Comparison of ENCODE assay signal across 1 cellular context in genomic region chr6:14372738-14373484, GRCh38.
TF ChIP-seq lines count a peak whose summit lies in the region.

No MANE protein-coding gene starts in this region.

TF ChIP-seq in K562, 482 proteins besides CTCF, POLR2A, EP300 and RAD21 (continued from another document and continues in another):
- TF ChIP-seq, protein P1, sequence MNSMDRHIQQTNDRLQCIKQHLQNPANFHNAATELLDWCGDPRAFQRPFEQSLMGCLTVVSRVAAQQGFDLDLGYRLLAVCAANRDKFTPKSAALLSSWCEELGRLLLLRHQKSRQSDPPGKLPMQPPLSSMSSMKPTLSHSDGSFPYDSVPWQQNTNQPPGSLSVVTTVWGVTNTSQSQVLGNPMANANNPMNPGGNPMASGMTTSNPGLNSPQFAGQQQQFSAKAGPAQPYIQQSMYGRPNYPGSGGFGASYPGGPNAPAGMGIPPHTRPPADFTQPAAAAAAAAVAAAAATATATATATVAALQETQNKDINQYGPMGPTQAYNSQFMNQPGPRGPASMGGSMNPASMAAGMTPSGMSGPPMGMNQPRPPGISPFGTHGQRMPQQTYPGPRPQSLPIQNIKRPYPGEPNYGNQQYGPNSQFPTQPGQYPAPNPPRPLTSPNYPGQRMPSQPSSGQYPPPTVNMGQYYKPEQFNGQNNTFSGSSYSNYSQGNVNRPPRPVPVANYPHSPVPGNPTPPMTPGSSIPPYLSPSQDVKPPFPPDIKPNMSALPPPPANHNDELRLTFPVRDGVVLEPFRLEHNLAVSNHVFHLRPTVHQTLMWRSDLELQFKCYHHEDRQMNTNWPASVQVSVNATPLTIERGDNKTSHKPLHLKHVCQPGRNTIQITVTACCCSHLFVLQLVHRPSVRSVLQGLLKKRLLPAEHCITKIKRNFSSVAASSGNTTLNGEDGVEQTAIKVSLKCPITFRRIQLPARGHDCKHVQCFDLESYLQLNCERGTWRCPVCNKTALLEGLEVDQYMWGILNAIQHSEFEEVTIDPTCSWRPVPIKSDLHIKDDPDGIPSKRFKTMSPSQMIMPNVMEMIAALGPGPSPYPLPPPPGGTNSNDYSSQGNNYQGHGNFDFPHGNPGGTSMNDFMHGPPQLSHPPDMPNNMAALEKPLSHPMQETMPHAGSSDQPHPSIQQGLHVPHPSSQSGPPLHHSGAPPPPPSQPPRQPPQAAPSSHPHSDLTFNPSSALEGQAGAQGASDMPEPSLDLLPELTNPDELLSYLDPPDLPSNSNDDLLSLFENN (IDR thresholded peaks at IDR 0.05; ENCODE audit: low read depth in 2 of 2, low read length in 2 of 2) = no peak
- TF ChIP-seq DEAF1 (CRISPR knock-in tag; IDR thresholded peaks at IDR 0.05) = no peak
- TF ChIP-seq FUS (optimal IDR thresholded peaks at IDR 0.05; ENCODE audit: low read depth, low read length) = no peak
- TF ChIP-seq ZC3H4 (CRISPR knock-in tag; IDR thresholded peaks at IDR 0.05; ENCODE audit: borderline replicate concordance) = no peak
- TF ChIP-seq EWSR1 (IDR thresholded peaks at IDR 0.05; ENCODE audit: borderline replicate concordance, low read depth, partially characterized antibody) = no peak
- TF ChIP-seq, protein P2, sequence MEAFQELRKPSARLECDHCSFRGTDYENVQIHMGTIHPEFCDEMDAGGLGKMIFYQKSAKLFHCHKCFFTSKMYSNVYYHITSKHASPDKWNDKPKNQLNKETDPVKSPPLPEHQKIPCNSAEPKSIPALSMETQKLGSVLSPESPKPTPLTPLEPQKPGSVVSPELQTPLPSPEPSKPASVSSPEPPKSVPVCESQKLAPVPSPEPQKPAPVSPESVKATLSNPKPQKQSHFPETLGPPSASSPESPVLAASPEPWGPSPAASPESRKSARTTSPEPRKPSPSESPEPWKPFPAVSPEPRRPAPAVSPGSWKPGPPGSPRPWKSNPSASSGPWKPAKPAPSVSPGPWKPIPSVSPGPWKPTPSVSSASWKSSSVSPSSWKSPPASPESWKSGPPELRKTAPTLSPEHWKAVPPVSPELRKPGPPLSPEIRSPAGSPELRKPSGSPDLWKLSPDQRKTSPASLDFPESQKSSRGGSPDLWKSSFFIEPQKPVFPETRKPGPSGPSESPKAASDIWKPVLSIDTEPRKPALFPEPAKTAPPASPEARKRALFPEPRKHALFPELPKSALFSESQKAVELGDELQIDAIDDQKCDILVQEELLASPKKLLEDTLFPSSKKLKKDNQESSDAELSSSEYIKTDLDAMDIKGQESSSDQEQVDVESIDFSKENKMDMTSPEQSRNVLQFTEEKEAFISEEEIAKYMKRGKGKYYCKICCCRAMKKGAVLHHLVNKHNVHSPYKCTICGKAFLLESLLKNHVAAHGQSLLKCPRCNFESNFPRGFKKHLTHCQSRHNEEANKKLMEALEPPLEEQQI (IDR thresholded peaks at IDR 0.05) = no peak
- TF ChIP-seq, protein P3, sequence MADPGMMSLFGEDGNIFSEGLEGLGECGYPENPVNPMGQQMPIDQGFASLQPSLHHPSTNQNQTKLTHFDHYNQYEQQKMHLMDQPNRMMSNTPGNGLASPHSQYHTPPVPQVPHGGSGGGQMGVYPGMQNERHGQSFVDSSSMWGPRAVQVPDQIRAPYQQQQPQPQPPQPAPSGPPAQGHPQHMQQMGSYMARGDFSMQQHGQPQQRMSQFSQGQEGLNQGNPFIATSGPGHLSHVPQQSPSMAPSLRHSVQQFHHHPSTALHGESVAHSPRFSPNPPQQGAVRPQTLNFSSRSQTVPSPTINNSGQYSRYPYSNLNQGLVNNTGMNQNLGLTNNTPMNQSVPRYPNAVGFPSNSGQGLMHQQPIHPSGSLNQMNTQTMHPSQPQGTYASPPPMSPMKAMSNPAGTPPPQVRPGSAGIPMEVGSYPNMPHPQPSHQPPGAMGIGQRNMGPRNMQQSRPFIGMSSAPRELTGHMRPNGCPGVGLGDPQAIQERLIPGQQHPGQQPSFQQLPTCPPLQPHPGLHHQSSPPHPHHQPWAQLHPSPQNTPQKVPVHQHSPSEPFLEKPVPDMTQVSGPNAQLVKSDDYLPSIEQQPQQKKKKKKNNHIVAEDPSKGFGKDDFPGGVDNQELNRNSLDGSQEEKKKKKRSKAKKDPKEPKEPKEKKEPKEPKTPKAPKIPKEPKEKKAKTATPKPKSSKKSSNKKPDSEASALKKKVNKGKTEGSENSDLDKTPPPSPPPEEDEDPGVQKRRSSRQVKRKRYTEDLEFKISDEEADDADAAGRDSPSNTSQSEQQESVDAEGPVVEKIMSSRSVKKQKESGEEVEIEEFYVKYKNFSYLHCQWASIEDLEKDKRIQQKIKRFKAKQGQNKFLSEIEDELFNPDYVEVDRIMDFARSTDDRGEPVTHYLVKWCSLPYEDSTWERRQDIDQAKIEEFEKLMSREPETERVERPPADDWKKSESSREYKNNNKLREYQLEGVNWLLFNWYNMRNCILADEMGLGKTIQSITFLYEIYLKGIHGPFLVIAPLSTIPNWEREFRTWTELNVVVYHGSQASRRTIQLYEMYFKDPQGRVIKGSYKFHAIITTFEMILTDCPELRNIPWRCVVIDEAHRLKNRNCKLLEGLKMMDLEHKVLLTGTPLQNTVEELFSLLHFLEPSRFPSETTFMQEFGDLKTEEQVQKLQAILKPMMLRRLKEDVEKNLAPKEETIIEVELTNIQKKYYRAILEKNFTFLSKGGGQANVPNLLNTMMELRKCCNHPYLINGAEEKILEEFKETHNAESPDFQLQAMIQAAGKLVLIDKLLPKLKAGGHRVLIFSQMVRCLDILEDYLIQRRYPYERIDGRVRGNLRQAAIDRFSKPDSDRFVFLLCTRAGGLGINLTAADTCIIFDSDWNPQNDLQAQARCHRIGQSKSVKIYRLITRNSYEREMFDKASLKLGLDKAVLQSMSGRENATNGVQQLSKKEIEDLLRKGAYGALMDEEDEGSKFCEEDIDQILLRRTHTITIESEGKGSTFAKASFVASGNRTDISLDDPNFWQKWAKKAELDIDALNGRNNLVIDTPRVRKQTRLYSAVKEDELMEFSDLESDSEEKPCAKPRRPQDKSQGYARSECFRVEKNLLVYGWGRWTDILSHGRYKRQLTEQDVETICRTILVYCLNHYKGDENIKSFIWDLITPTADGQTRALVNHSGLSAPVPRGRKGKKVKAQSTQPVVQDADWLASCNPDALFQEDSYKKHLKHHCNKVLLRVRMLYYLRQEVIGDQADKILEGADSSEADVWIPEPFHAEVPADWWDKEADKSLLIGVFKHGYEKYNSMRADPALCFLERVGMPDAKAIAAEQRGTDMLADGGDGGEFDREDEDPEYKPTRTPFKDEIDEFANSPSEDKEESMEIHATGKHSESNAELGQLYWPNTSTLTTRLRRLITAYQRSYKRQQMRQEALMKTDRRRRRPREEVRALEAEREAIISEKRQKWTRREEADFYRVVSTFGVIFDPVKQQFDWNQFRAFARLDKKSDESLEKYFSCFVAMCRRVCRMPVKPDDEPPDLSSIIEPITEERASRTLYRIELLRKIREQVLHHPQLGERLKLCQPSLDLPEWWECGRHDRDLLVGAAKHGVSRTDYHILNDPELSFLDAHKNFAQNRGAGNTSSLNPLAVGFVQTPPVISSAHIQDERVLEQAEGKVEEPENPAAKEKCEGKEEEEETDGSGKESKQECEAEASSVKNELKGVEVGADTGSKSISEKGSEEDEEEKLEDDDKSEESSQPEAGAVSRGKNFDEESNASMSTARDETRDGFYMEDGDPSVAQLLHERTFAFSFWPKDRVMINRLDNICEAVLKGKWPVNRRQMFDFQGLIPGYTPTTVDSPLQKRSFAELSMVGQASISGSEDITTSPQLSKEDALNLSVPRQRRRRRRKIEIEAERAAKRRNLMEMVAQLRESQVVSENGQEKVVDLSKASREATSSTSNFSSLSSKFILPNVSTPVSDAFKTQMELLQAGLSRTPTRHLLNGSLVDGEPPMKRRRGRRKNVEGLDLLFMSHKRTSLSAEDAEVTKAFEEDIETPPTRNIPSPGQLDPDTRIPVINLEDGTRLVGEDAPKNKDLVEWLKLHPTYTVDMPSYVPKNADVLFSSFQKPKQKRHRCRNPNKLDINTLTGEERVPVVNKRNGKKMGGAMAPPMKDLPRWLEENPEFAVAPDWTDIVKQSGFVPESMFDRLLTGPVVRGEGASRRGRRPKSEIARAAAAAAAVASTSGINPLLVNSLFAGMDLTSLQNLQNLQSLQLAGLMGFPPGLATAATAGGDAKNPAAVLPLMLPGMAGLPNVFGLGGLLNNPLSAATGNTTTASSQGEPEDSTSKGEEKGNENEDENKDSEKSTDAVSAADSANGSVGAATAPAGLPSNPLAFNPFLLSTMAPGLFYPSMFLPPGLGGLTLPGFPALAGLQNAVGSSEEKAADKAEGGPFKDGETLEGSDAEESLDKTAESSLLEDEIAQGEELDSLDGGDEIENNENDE (IDR thresholded peaks at IDR 0.05; ENCODE audit: low read depth, low read length) = no peak
- no peak for TF ChIP-seq CBX8 (IDR thresholded peaks at IDR 0.05; ENCODE audit: borderline replicate concordance, extremely low read depth, low read depth, low read length, poor library complexity, severe bottlenecking)
- no peak for TF ChIP-seq FOS (IDR thresholded peaks at IDR 0.05; ENCODE audit: extremely low read depth, insufficient read length)
- no peak for TF ChIP-seq ZNF75A (CRISPR knock-in tag; IDR thresholded peaks at IDR 0.05)
- TF ChIP-seq PHF21A (IDR thresholded peaks at IDR 0.05; ENCODE audit: borderline replicate concordance, low read depth) = no peak
- TF ChIP-seq EHMT2 (IDR thresholded peaks at IDR 0.05) = no peak
- no peak for TF ChIP-seq CBX1 (IDR thresholded peaks at IDR 0.05; ENCODE audit: low read depth)
- TF ChIP-seq RREB1 (CRISPR knock-in tag; IDR thresholded peaks at IDR 0.05) = no peak
- TF ChIP-seq, protein P4, sequence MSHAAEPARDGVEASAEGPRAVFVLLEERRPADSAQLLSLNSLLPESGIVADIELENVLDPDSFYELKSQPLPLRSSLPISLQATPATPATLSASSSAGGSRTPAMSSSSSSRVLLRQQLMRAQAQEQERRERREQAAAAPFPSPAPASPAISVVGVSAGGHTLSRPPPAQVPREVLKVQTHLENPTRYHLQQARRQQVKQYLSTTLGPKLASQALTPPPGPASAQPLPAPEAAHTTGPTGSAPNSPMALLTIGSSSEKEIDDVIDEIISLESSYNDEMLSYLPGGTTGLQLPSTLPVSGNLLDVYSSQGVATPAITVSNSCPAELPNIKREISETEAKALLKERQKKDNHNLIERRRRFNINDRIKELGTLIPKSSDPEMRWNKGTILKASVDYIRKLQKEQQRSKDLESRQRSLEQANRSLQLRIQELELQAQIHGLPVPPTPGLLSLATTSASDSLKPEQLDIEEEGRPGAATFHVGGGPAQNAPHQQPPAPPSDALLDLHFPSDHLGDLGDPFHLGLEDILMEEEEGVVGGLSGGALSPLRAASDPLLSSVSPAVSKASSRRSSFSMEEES (CRISPR knock-in tag; IDR thresholded peaks at IDR 0.05) = peak; percentile 96
- no peak for TF ChIP-seq HMG20A (CRISPR knock-in tag; conservative IDR thresholded peaks at IDR 0.05)
- no peak for TF ChIP-seq E2F4 (CRISPR knock-in tag; IDR thresholded peaks at IDR 0.05; ENCODE audit: low read depth)
- peak; percentile 53 for TF ChIP-seq BHLHE40 (IDR thresholded peaks at IDR 0.05; ENCODE audit: low read length)
- TF ChIP-seq NFYB (IDR thresholded peaks at IDR 0.05; ENCODE audit: extremely low read depth, insufficient read length) = no peak
